ENCODE assay signal across 8 cellular contexts in genomic region chr10:5665380-5666323, GRCh38.
DNase-seq lines count a peak whose midpoint lies in the region; ATAC-seq and TF ChIP-seq lines count a peak whose summit lies in the region.

No MANE protein-coding gene starts in this region.

- H3K27me3 ChIP-seq in neutrophil = no peaks in the 10 kb centered on the region

- peaks cover 18 to 19% of the 10 kb centered on the region in 2 experiments for H3K4me1 ChIP-seq in neutrophil (ENCODE audit: control insufficient read depth in 1 of 2, insufficient read depth in 1 of 2, low read depth in 1 of 2, low read length in 1 of 2)

- ATAC-seq in HG03571 (IDR thresholded peaks at IDR 0.05; ENCODE audit: unreplicated experiment) = peak; percentile 21

- H3K36me3 ChIP-seq in neutrophil = no peaks in the 10 kb centered on the region

- H3K9me3 ChIP-seq in neutrophil = no peaks in the 10 kb centered on the region

- TF ChIP-seq CTCF in WI38 (IDR thresholded peaks at IDR 0.05; ENCODE audit: low read depth, low read length) (no peak), fibroblast of pulmonary artery (IDR thresholded peaks at IDR 0.05; ENCODE audit: low read length, missing control alignments) (no peak), neutrophil (IDR thresholded peaks at IDR 0.05) (no peak)

- peak; percentile 7 for DNase-seq in SKM-1 (lab: John Stamatoyannopoulos, UW; ENCODE audit: unreplicated experiment)
- no peak for DNase-seq in SKM-1 treated with dmso at 0.1 percent for 144 hours (lab: John Stamatoyannopoulos, UW; ENCODE audit: unreplicated experiment)
- DNase-seq in fibroblast of pulmonary artery (ENCODE audit: low read depth) = no peak
- no peak for DNase-seq in NCI-H69 (lab: John Stamatoyannopoulos, UW)
- no peak for DNase-seq in amniotic stem cell (lab: John Stamatoyannopoulos, UW)

- peak overlapping the region; percentile 76 for H3K4me3 ChIP-seq in WI38 (ENCODE audit: low read depth, low read length)
- peak overlapping the region; percentile 81 for H3K4me3 ChIP-seq in fibroblast of pulmonary artery (replicated peaks; ENCODE audit: low read depth, low read length)
- H3K4me3 ChIP-seq in neutrophil (ENCODE audit: low read depth in 1 of 2, low read length in 1 of 2) = peak overlapping the region; percentile 60 to 82

- H3K27ac ChIP-seq in neutrophil = peak overlapping the region; percentile 78
